ENCODE assay signal across 1 cellular context in the genomic region with DNA sequence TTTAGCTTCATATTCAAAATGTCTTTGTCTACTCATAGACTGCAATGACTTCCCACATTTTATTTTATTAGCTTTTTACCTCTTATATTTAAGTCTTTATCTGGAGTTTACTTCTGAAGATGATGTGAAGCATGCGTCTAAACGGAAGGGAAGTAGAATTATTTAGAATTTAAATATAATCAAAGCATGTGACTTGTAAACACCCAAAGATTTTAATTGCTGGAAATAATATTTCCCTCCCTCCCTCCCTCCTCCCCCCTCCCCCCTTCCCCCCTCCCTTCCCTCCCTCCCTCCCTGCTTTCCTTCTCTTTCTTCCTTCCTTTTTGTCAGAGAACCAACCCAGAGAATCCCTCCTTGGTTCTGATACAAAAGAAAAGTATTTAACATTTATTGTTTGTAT.
TF ChIP-seq lines count a peak whose summit lies in the region.

No MANE protein-coding gene starts in this region.

TF ChIP-seq in K562, 482 proteins besides CTCF, POLR2A, EP300 and RAD21:
- TF ChIP-seq CREBBP (IDR thresholded peaks at IDR 0.05; ENCODE audit: low read depth, low read length) (no peak), ZNF408 (CRISPR knock-in tag; IDR thresholded peaks at IDR 0.05; ENCODE audit: low read depth) (no peak), PCBP1 (IDR thresholded peaks at IDR 0.05; ENCODE audit: low read depth, low read length, poor library complexity, severe bottlenecking) (peak; percentile 59), ARNT (IDR thresholded peaks at IDR 0.05) (no peak), ZNF24 (IDR thresholded peaks at IDR 0.05) (no peak), E2F3 (CRISPR knock-in tag; IDR thresholded peaks at IDR 0.05) (no peak), MYBL2 (IDR thresholded peaks at IDR 0.05; ENCODE audit: low read depth) (no peak), MYBL2 (CRISPR knock-in tag; IDR thresholded peaks at IDR 0.05; ENCODE audit: borderline replicate concordance) (no peak), HNRNPK (IDR thresholded peaks at IDR 0.05; ENCODE audit: low read depth, low read length, poor library complexity, severe bottlenecking) (peak; percentile 94), ZNF282 (CRISPR knock-in tag; IDR thresholded peaks at IDR 0.05) (no peak), EP400 (IDR thresholded peaks at IDR 0.05) (no peak), ZNF324 (CRISPR knock-in tag; IDR thresholded peaks at IDR 0.05) (no peak), LEF1 (IDR thresholded peaks at IDR 0.05) (no peak), NR2C2 (CRISPR knock-in tag; IDR thresholded peaks at IDR 0.05) (no peak), NR2C2 (tag; IDR thresholded peaks at IDR 0.05) (no peak), ZNF77 (CRISPR knock-in tag; IDR thresholded peaks at IDR 0.05) (no peak), PCBP2 (IDR thresholded peaks at IDR 0.05; ENCODE audit: low read depth, low read length, poor library complexity, severe bottlenecking) (peak; percentile 72), RAD51 (IDR thresholded peaks at IDR 0.05; ENCODE audit: borderline replicate concordance, low read depth) (no peak), RBM25 (IDR thresholded peaks at IDR 0.05; ENCODE audit: low read depth, low read length, severe bottlenecking) (no peak)
- TF ChIP-seq, protein P1, sequence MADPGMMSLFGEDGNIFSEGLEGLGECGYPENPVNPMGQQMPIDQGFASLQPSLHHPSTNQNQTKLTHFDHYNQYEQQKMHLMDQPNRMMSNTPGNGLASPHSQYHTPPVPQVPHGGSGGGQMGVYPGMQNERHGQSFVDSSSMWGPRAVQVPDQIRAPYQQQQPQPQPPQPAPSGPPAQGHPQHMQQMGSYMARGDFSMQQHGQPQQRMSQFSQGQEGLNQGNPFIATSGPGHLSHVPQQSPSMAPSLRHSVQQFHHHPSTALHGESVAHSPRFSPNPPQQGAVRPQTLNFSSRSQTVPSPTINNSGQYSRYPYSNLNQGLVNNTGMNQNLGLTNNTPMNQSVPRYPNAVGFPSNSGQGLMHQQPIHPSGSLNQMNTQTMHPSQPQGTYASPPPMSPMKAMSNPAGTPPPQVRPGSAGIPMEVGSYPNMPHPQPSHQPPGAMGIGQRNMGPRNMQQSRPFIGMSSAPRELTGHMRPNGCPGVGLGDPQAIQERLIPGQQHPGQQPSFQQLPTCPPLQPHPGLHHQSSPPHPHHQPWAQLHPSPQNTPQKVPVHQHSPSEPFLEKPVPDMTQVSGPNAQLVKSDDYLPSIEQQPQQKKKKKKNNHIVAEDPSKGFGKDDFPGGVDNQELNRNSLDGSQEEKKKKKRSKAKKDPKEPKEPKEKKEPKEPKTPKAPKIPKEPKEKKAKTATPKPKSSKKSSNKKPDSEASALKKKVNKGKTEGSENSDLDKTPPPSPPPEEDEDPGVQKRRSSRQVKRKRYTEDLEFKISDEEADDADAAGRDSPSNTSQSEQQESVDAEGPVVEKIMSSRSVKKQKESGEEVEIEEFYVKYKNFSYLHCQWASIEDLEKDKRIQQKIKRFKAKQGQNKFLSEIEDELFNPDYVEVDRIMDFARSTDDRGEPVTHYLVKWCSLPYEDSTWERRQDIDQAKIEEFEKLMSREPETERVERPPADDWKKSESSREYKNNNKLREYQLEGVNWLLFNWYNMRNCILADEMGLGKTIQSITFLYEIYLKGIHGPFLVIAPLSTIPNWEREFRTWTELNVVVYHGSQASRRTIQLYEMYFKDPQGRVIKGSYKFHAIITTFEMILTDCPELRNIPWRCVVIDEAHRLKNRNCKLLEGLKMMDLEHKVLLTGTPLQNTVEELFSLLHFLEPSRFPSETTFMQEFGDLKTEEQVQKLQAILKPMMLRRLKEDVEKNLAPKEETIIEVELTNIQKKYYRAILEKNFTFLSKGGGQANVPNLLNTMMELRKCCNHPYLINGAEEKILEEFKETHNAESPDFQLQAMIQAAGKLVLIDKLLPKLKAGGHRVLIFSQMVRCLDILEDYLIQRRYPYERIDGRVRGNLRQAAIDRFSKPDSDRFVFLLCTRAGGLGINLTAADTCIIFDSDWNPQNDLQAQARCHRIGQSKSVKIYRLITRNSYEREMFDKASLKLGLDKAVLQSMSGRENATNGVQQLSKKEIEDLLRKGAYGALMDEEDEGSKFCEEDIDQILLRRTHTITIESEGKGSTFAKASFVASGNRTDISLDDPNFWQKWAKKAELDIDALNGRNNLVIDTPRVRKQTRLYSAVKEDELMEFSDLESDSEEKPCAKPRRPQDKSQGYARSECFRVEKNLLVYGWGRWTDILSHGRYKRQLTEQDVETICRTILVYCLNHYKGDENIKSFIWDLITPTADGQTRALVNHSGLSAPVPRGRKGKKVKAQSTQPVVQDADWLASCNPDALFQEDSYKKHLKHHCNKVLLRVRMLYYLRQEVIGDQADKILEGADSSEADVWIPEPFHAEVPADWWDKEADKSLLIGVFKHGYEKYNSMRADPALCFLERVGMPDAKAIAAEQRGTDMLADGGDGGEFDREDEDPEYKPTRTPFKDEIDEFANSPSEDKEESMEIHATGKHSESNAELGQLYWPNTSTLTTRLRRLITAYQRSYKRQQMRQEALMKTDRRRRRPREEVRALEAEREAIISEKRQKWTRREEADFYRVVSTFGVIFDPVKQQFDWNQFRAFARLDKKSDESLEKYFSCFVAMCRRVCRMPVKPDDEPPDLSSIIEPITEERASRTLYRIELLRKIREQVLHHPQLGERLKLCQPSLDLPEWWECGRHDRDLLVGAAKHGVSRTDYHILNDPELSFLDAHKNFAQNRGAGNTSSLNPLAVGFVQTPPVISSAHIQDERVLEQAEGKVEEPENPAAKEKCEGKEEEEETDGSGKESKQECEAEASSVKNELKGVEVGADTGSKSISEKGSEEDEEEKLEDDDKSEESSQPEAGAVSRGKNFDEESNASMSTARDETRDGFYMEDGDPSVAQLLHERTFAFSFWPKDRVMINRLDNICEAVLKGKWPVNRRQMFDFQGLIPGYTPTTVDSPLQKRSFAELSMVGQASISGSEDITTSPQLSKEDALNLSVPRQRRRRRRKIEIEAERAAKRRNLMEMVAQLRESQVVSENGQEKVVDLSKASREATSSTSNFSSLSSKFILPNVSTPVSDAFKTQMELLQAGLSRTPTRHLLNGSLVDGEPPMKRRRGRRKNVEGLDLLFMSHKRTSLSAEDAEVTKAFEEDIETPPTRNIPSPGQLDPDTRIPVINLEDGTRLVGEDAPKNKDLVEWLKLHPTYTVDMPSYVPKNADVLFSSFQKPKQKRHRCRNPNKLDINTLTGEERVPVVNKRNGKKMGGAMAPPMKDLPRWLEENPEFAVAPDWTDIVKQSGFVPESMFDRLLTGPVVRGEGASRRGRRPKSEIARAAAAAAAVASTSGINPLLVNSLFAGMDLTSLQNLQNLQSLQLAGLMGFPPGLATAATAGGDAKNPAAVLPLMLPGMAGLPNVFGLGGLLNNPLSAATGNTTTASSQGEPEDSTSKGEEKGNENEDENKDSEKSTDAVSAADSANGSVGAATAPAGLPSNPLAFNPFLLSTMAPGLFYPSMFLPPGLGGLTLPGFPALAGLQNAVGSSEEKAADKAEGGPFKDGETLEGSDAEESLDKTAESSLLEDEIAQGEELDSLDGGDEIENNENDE (IDR thresholded peaks at IDR 0.05; ENCODE audit: low read depth, low read length): no peak
